Comparison of ENCODE assay signal across 12 cellular contexts in the genomic region with DNA sequence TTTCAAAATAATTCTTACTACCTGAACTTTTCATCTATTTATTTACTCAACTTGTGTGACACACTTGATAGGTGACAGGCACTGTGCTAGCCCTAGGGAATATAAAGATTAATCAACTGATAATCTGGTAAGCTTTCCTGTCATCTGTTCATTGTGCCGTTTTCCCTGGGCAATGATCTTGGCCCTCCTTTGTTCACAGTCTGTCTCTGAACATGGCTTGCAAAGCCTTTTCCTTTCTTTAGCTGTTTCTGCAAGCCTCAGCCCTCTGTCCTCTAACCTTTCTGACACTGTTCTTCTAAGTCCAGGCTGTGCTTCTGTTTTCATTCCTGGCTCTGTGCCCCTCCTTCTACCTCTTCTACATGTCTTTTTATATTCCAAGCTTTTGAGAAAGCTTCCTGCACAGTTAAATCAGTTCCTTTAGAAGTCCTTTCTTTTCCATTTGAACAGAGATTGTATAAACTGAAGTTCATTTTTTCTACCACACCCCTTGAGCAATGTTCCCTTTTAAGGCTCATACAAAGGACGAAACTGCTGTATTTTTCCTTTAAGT.
A peak's percentile ranks its signal among the peaks of the same experiment; 100 is the strongest.
DNase-seq lines count a peak whose midpoint lies in the region; ATAC-seq and TF ChIP-seq lines count a peak whose summit lies in the region.
"Had no signal": no experiment of that assay in that cellular context is flagged by ENCODE, and none has a peak within 500 bp of the region (broad histone marks: within the 10 kb centered on the region; RNA-seq: fewer than 3 reads in every experiment).

No MANE protein-coding gene starts in this region.

- no peak overlapping the region for H3K4me3 ChIP-seq in left ventricle myocardium inferior
- H3K4me3 ChIP-seq: adrenal gland had no signal

- H3K27me3 ChIP-seq in left ventricle myocardium inferior (ENCODE audit: low read depth), result no peaks in the 10 kb centered on the region
- H3K27me3 ChIP-seq: adrenal gland had no signal

- ATAC-seq in sciatic nerve (peak; percentile 68), HG02840 (IDR thresholded peaks at IDR 0.05; ENCODE audit: low FRiP score, unreplicated experiment) (no peak)
- ATAC-seq: activated CD8-positive, alpha-beta memory T cell treated with anti-CD3 and anti-CD28 coated beads, Interleukin-2, amount 10 ng/mL, durations not matched to agents 7 days and 5 days had no signal

- no peak for TF ChIP-seq CTCF in left ventricle myocardium inferior (IDR thresholded peaks at IDR 0.05; ENCODE audit: borderline replicate concordance)

- peak overlapping the region; percentile 9 for H3K27ac ChIP-seq in left ventricle myocardium inferior (replicated peaks)
- H3K27ac ChIP-seq: adrenal gland had no signal

- intact Hi-C loops in left ventricle myocardium inferior (cut with micrococcal nuclease) (no loop called here), sciatic nerve (cut with DNase I) (loop anchor here (5.0 kb wide), 1 partner anchor 807 kb away; no protein-coding TSS in a partner anchor)

- H3K9me3 ChIP-seq in left ventricle myocardium inferior (replicated peaks), result no peaks in the 10 kb centered on the region
- H3K9me3 ChIP-seq: adrenal gland had no signal

- H3K4me1 ChIP-seq in left ventricle myocardium inferior, result peaks cover 12% of the 10 kb centered on the region
- H3K4me1 ChIP-seq: adrenal gland had no signal

- DNase-seq in DMS53 (lab: John Stamatoyannopoulos, UW) (peak; percentile 13), DMS53 treated with DMSO at 0.1 percent for 48 hours (lab: John Stamatoyannopoulos, UW; ENCODE audit: unreplicated experiment) (no peak), astrocyte of the hippocampus (ENCODE audit: low read depth, low spot score) (peak; percentile 35), left ventricle myocardium inferior (no peak), sciatic nerve (ENCODE audit: low spot score) (no peak), NCI-H2227 treated with DMSO at 0.1 percent for 48 hours (lab: John Stamatoyannopoulos, UW) (no peak)
- no peak for DNase-seq in activated naive CD4-positive, alpha-beta T cell treated with anti-CD3 and anti-CD28 coated beads, Interleukin-2, amount 50 U/mL, for 16 hours
- DNase-seq: activated CD8-positive, alpha-beta memory T cell treated with anti-CD3 and anti-CD28 coated beads, Interleukin-2, amount 10 ng/mL, durations not matched to agents 7 days and 5 days; adrenal gland; COR-L47; MV-4-11 had no signal

- H3K36me3 ChIP-seq in left ventricle myocardium inferior, result no peaks in the 10 kb centered on the region
- H3K36me3 ChIP-seq: adrenal gland had no signal

Comparison
In these comparisons a context has a peak if more than half of its experiments do, and no peak if none do; other contexts are left out.
1. DNase-seq: peak in DMS53 (single experiment) and astrocyte of the hippocampus (single experiment); none in DMS53 treated with DMSO at 0.1 percent for 48 hours (single experiment), left ventricle myocardium inferior (single experiment), sciatic nerve (single experiment), activated naive CD4-positive, alpha-beta T cell treated with anti-CD3 and anti-CD28 coated beads, Interleukin-2, amount 50 U/mL, for 16 hours (single experiment) and NCI-H2227 treated with DMSO at 0.1 percent for 48 hours (single experiment).